ENCODE assay signal across 22 cellular contexts in genomic region chr1:14826731-14827326, GRCh38.
"Had no signal": no experiment of that assay in that cellular context is flagged by ENCODE, and none has a peak within 500 bp of the region (broad histone marks: within the 10 kb centered on the region; RNA-seq: fewer than 3 reads in every experiment).

No MANE protein-coding gene starts in this region.

- H3K4me3 Mint-ChIP-seq: endodermal cell, mesothelial cell of epicardium, natural killer cell, neural progenitor cell, type B pancreatic cell had no signal

- ATAC-seq: natural killer cell had no signal

- H3K36me3 Mint-ChIP-seq: mesothelial cell of epicardium, natural killer cell had no signal

- H3K27ac Mint-ChIP-seq: endodermal cell, natural killer cell, neural progenitor cell, type B pancreatic cell had no signal

- H3K27ac ChIP-seq: heart left ventricle, neural progenitor cell, ovary, thyroid gland had no signal

- H3K4me2 ChIP-seq: neural progenitor cell had no signal

- H3K9me3 ChIP-seq: ovary, thyroid gland had no signal

- H3K9me3 Mint-ChIP-seq: natural killer cell, neural progenitor cell, type B pancreatic cell had no signal

- H3K4me1 Mint-ChIP-seq: natural killer cell had no signal

- H3K36me3 ChIP-seq: heart left ventricle, neural progenitor cell, ovary, stomach, thyroid gland had no signal

- H2AFZ ChIP-seq: neural progenitor cell had no signal

- DNase-seq: dermis blood vessel endothelial cell; effector CD4-positive, alpha-beta T cell; endodermal cell; erythroblast; heart left ventricle; hippocampal formation; natural killer cell; nucleus accumbens; small intestine; stimulated activated CD4-positive, alpha-beta T cell treated with anti-CD3 and anti-CD28 coated beads, Interleukin-12 subunit alpha, Interleukin-12 subunit beta, amount 100 ng/mL, for 4 hours; stimulated activated naive CD4-positive, alpha-beta T cell; stomach; substantia nigra; thyroid gland had no signal

- H3K4me1 ChIP-seq: heart left ventricle, neural progenitor cell, stomach, thyroid gland had no signal

- H3K27me3 Mint-ChIP-seq: type B pancreatic cell had no signal

- FAIRE-seq: colon, endothelial cell of umbilical vein, frontal cortex, small intestine, urothelium cell line had no signal

- H3K4me3 ChIP-seq: heart left ventricle, neural progenitor cell, ovary, stomach, thyroid gland had no signal

- H3K9ac ChIP-seq: neural progenitor cell had no signal

- H3K27me3 ChIP-seq: heart left ventricle, neural progenitor cell, ovary, stomach, thyroid gland had no signal
